ENCODE assay signal across 24 cellular contexts in the genomic region with DNA sequence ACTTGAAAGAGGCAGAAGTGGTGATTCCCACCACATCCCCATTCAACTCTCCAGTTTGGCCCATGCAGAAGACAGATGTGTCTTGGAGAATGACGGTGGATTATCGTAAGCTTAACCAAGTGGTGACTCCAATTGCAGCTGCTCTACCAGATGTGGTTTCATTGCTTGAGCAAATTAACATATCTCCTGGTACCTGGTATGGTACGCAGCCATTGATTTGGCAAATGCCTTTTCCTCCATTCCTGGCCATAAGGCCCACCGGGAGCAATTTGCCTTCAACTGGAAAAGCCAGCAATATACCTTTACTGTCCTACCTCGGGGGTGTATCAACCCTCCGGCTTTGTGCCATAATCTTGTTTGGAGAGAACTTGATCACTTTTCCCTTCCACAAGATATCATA.
DNase-seq lines count a peak whose midpoint lies in the region; ATAC-seq and TF ChIP-seq lines count a peak whose summit lies in the region.
"Had no signal": no experiment of that assay in that cellular context is flagged by ENCODE, and none has a peak within 500 bp of the region (broad histone marks: within the 10 kb centered on the region; RNA-seq: fewer than 3 reads in every experiment).

No MANE protein-coding gene starts in this region.

- no peaks in the 10 kb centered on the region for H3K4me1 Mint-ChIP-seq in activated CD4-positive, alpha-beta T cell treated with anti-CD3 and anti-CD28 coated beads, Interleukin-2, amount 10 ng/mL, durations not matched to agents 24 days and 14 days
- H3K4me1 Mint-ChIP-seq: B cell had no signal

- no peak overlapping the region for H3K4me3 Mint-ChIP-seq in activated CD4-positive, alpha-beta T cell treated with anti-CD3 and anti-CD28 coated beads, Interleukin-2, amount 10 ng/mL, durations not matched to agents 24 days and 14 days
- H3K4me3 Mint-ChIP-seq: B cell; CD4-positive, alpha-beta T cell; CD8-positive, alpha-beta T cell had no signal

- no peak overlapping the region for H3K4me3 ChIP-seq in esophagus muscularis mucosa
- no peak overlapping the region for H3K4me3 ChIP-seq in sigmoid colon
- H3K4me3 ChIP-seq: A549; BLaER1 treated with 17β-estradiol and CSF1 and Interleukin-3, amounts not matched to agents 10 nM and 100 nM; GM12878 had no signal

- H3K27ac Mint-ChIP-seq in activated CD4-positive, alpha-beta T cell treated with anti-CD3 and anti-CD28 coated beads, Interleukin-2, amount 10 ng/mL, durations not matched to agents 24 days and 14 days, result no peak overlapping the region
- H3K27ac Mint-ChIP-seq: B cell; CD4-positive, alpha-beta T cell; CD8-positive, alpha-beta T cell had no signal

- TF ChIP-seq POLR2A in esophagus muscularis mucosa (IDR thresholded peaks at IDR 0.05; ENCODE audit: low read depth) (no peak), sigmoid colon (IDR thresholded peaks at IDR 0.05) (no peak)

- no peaks in the 10 kb centered on the region for H3K9me3 Mint-ChIP-seq in activated CD4-positive, alpha-beta T cell treated with anti-CD3 and anti-CD28 coated beads, Interleukin-2, amount 10 ng/mL, durations not matched to agents 24 days and 14 days
- H3K9me3 Mint-ChIP-seq: CD4-positive, alpha-beta T cell; CD8-positive, alpha-beta T cell had no signal

- TF ChIP-seq EP300 in esophagus muscularis mucosa (IDR thresholded peaks at IDR 0.05) (no peak), sigmoid colon (IDR thresholded peaks at IDR 0.05) (no peak)

- peak; percentile 31 for DNase-seq in activated CD4-positive, alpha-beta T cell treated with anti-CD3 and anti-CD28 coated beads, Interleukin-2, amount 10 ng/mL, durations not matched to agents 24 days and 14 days
- no peak for DNase-seq in activated CD4-positive, alpha-beta T cell treated with anti-CD3 and anti-CD28 coated beads, Interleukin-2, amount 50 U/mL, for 48 hours
- peak; percentile 75 for DNase-seq in esophagus muscularis mucosa (ENCODE audit: extremely low spot score)
- DNase-seq in sigmoid colon, result peak; percentile 40
- DNase-seq in DMS 273 (lab: John Stamatoyannopoulos, UW; ENCODE audit: unreplicated experiment), result no peak
- DNase-seq: AML-193; Caco-2; Calu3; CD4-positive, alpha-beta T cell; CD8-positive, alpha-beta T cell; DMS 273 treated with DMSO at 0.1 percent for 48 hours; DMS153; DMS53; DMS79; DND-41; EL; GDM1 had no signal

- H3K27me3 ChIP-seq in esophagus muscularis mucosa, result no peaks in the 10 kb centered on the region
- no peaks in the 10 kb centered on the region for H3K27me3 ChIP-seq in sigmoid colon
- H3K27me3 ChIP-seq: BLaER1 treated with 17β-estradiol and CSF1 and Interleukin-3, amounts not matched to agents 10 nM and 100 nM had no signal

- WGBS in esophagus muscularis mucosa, result 98% methylated on average over 6 of the region's 6 CpGs
- 95 to 96% methylated on average over 6 of the region's 6 CpGs for WGBS in sigmoid colon, 2 donors

- no peaks in the 10 kb centered on the region for H3K9me3 ChIP-seq in esophagus muscularis mucosa
- no peaks in the 10 kb centered on the region for H3K9me3 ChIP-seq in sigmoid colon
- H3K9me3 ChIP-seq: A549; BLaER1 treated with 17β-estradiol and CSF1 and Interleukin-3, amounts not matched to agents 10 nM and 100 nM; Caco-2 had no signal

- H3K4me1 ChIP-seq in esophagus muscularis mucosa (no peaks in the 10 kb centered on the region), sigmoid colon (no peaks in the 10 kb centered on the region)
- H3K4me1 ChIP-seq: A549, Caco-2 had no signal

- H3K27me3 Mint-ChIP-seq in activated CD4-positive, alpha-beta T cell treated with anti-CD3 and anti-CD28 coated beads, Interleukin-2, amount 10 ng/mL, durations not matched to agents 24 days and 14 days, result no peaks in the 10 kb centered on the region
- H3K27me3 Mint-ChIP-seq: B cell had no signal

- no peaks in the 10 kb centered on the region for H3K36me3 Mint-ChIP-seq in activated CD4-positive, alpha-beta T cell treated with anti-CD3 and anti-CD28 coated beads, Interleukin-2, amount 10 ng/mL, durations not matched to agents 24 days and 14 days (ENCODE audit: low read depth)
- H3K36me3 Mint-ChIP-seq: CD8-positive, alpha-beta T cell had no signal

- H3K36me3 ChIP-seq in esophagus muscularis mucosa (no peaks in the 10 kb centered on the region), sigmoid colon (no peaks in the 10 kb centered on the region)
- H3K36me3 ChIP-seq: BLaER1 treated with 17β-estradiol and CSF1 and Interleukin-3, amounts not matched to agents 10 nM and 100 nM had no signal

- no peak for ATAC-seq in GM21619 (IDR thresholded peaks at IDR 0.05; ENCODE audit: unreplicated experiment)
- ATAC-seq: A549; CD8-positive, alpha-beta T cell; GM12878 had no signal

- TF ChIP-seq CTCF in esophagus muscularis mucosa (IDR thresholded peaks at IDR 0.05) (no peak), sigmoid colon (IDR thresholded peaks at IDR 0.05) (no peak)

- no peak overlapping the region for H3K27ac ChIP-seq in esophagus muscularis mucosa (replicated peaks in 1 of 4)
- H3K27ac ChIP-seq in sigmoid colon, result no peak overlapping the region
- H3K27ac ChIP-seq: 22Rv1; A549; BLaER1 treated with 17β-estradiol and CSF1 and Interleukin-3, amounts not matched to agents 10 nM and 100 nM; C4-2B had no signal

- intact Hi-C loops in activated CD4-positive, alpha-beta T cell treated with anti-CD3 and anti-CD28 coated beads, Interleukin-2, amount 10 ng/mL, durations not matched to agents 24 days and 14 days (cut with micrococcal nuclease), result no loop called here
- intact Hi-C loops in esophagus muscularis mucosa (cut with DNase I), result no loop called here
- intact Hi-C loops in sigmoid colon (cut with DNase I), result no loop called here

Comparison
In these comparisons a context has a peak if more than half of its experiments do, and no peak if none do; other contexts are left out.
1. DNase-seq: peak in activated CD4-positive, alpha-beta T cell treated with anti-CD3 and anti-CD28 coated beads, Interleukin-2, amount 10 ng/mL, durations not matched to agents 24 days and 14 days (single experiment), esophagus muscularis mucosa (single experiment) and sigmoid colon (single experiment); none in activated CD4-positive, alpha-beta T cell treated with anti-CD3 and anti-CD28 coated beads, Interleukin-2, amount 50 U/mL, for 48 hours (0 of 2) and DMS 273 (single experiment).